1 cellular context compared by ENCODE assay signal in genomic region chr19:41217741-41218140, GRCh38.
TF ChIP-seq lines count a peak whose summit lies in the region.

No MANE protein-coding gene starts in this region.

TF ChIP-seq in GM23338, 12 proteins besides CTCF, POLR2A, EP300 and RAD21 (continued from another document):
- TF ChIP-seq JUNB (IDR thresholded peaks at IDR 0.05; ENCODE audit: unreplicated experiment) (no peak), POLR2AphosphoS5 (IDR thresholded peaks at IDR 0.05; ENCODE audit: low read depth) (no peak), ZNF462 (CRISPR knock-in tag; IDR thresholded peaks at IDR 0.05) (no peak), ETS1 (IDR thresholded peaks at IDR 0.05) (no peak), EZH2phosphoT487 (IDR thresholded peaks at IDR 0.05; ENCODE audit: unreplicated experiment) (no peak), ZNF331 (CRISPR knock-in tag; IDR thresholded peaks at IDR 0.05; ENCODE audit: low read depth) (no peak), REST (IDR thresholded peaks at IDR 0.05; ENCODE audit: unreplicated experiment) (no peak), ZNF114 (CRISPR knock-in tag; IDR thresholded peaks at IDR 0.05) (no peak), NANOG (IDR thresholded peaks at IDR 0.05; ENCODE audit: borderline replicate concordance) (no peak), CREB1 (CRISPR knock-in tag; IDR thresholded peaks at IDR 0.05; ENCODE audit: low read depth) (no peak), STAT1 (IDR thresholded peaks at IDR 0.05; ENCODE audit: unreplicated experiment) (no peak)
